In the genomic region with DNA sequence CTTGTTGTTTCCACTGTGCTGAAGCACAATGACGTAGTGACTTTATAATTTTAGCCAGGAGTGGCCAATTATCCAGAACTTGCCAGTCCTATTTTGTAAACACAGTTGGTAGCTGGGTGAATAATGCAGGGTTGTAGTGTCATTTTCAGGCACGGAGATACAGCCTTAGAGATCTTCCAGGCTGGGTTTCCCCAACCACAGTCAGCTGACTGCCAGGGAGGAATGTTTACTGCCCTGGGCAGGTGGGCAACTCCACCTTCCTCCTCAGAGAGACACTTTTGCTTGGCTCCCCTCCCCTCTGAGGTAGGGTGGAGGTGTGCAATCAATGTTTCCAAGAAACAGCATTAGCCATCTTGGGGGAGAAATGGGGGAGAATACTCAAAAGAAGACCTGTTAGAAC, we compare ENCODE assay signal across 21 cellular contexts.
DNase-seq lines count a peak whose midpoint lies in the region; ATAC-seq lines count a peak whose summit lies in the region.
"Had no signal": no experiment of that assay in that cellular context is flagged by ENCODE, and none has a peak within 500 bp of the region (broad histone marks: within the 10 kb centered on the region; RNA-seq: fewer than 3 reads in every experiment).

No MANE protein-coding gene starts in this region.

- H3K9me3 Mint-ChIP-seq in naive B cell, result peaks cover 0 to 12% (median 0%) of the 10 kb centered on the region in 7 donors

- H3K9me3 ChIP-seq in T-helper 17 cell (ENCODE audit: control insufficient read depth, low read length, poor library complexity, severe bottlenecking), result no peaks in the 10 kb centered on the region

- H3K4me1 Mint-ChIP-seq in T-helper 17 cell (peaks cover 2% of the 10 kb centered on the region), naive B cell (peaks cover 30 to 49% (median 43%) of the 10 kb centered on the region in 3 donors)

- peak; percentile 47 for DNase-seq in NCI-H146 (lab: John Stamatoyannopoulos, UW)
- DNase-seq in NCI-H146 treated with DMSO at 0.1 percent for 48 hours (lab: John Stamatoyannopoulos, UW; ENCODE audit: unreplicated experiment), result no peak
- DNase-seq in NCI-H1105 (lab: John Stamatoyannopoulos, UW), result peak; percentile 42
- no peak for DNase-seq in T-helper 17 cell
- peak; percentile 20 for DNase-seq in naive B cell
- no peak for DNase-seq in NCI-H2171 (lab: John Stamatoyannopoulos, UW)
- no peak for DNase-seq in MV-4-11 (lab: John Stamatoyannopoulos, UW)
- DNase-seq: 8988T; activated CD4-positive, alpha-beta T cell treated with anti-CD3 and anti-CD28 coated beads, Interleukin-2, amount 50 U/mL, for 48 hours; activated gamma-delta T cell treated with Interleukin-2 at 50 U/mL for 16 hours; anterior cingulate cortex; central memory CD4-positive, alpha-beta T cell; erythroblast; left cardiac atrium; NCI-H510A; SHP77; stimulated activated CD4-positive, alpha-beta T cell treated with anti-CD3 and anti-CD28 coated beads, Interleukin-4, amount 100 ng/mL, for 1 hour; T-helper 1 cell had no signal

- peak; percentile 20 for ATAC-seq in T-helper 17 cell
- ATAC-seq in naive B cell (ENCODE audit: low read depth in 2 of 2), result peak; percentile 23 to 29
- ATAC-seq in GM21576 (IDR thresholded peaks at IDR 0.05; ENCODE audit: unreplicated experiment), result no peak

- H3K27ac Mint-ChIP-seq in T-helper 17 cell (no peak overlapping the region), naive B cell (peak overlapping the region in 5 of 6 donors; percentile 64 to 93 (median 80))
- H3K27ac Mint-ChIP-seq: progenitor cell of endocrine pancreas had no signal

- no peaks in the 10 kb centered on the region for H3K36me3 Mint-ChIP-seq in T-helper 17 cell (ENCODE audit: low read depth)
- peaks cover 0 to 5% of the 10 kb centered on the region in 2 donors for H3K36me3 Mint-ChIP-seq in naive B cell

- H3K4me3 Mint-ChIP-seq in T-helper 17 cell (no peak overlapping the region), naive B cell (peak overlapping the region in 1 of 8 donors; percentile 22)
- H3K4me3 Mint-ChIP-seq: neural crest cell had no signal

- peaks cover 35% of the 10 kb centered on the region for H3K27me3 Mint-ChIP-seq in T-helper 17 cell
- H3K27me3 Mint-ChIP-seq in naive B cell, result peaks cover 0 to 8% (median 0%) of the 10 kb centered on the region in 3 donors
- H3K27me3 Mint-ChIP-seq: progenitor cell of endocrine pancreas had no signal

Comparison
In these comparisons a context has a peak if more than half of its experiments do, and no peak if none do; other contexts are left out.
1. DNase-seq: peak in NCI-H146 (single experiment), NCI-H1105 (single experiment) and naive B cell (single experiment); none in NCI-H146 treated with DMSO at 0.1 percent for 48 hours (single experiment), T-helper 17 cell (0 of 3), NCI-H2171 (single experiment) and MV-4-11 (single experiment).